ENCODE assay signal across 1 cellular context in genomic region chr7:47538846-47539311, GRCh38.
A peak's percentile ranks its signal among the peaks of the same experiment; 100 is the strongest.
TF ChIP-seq lines count a peak whose summit lies in the region.

No MANE protein-coding gene starts in this region.

TF ChIP-seq in HepG2, 621 proteins besides CTCF, POLR2A, EP300 and RAD21 (continued from another document and continues in another):
- TF ChIP-seq BHLHE40 (IDR thresholded peaks at IDR 0.05; ENCODE audit: low read length) (no peak), ZNF574 (CRISPR knock-in tag; IDR thresholded peaks at IDR 0.05) (0 out of 2 replicates have a peak, but pooled peaks have one; percentile 26), PAWR (CRISPR knock-in tag; IDR thresholded peaks at IDR 0.05; ENCODE audit: borderline replicate concordance) (no peak), MYNN (CRISPR knock-in tag; IDR thresholded peaks at IDR 0.05; ENCODE audit: low read depth) (no peak), KLF12 (CRISPR knock-in tag; IDR thresholded peaks at IDR 0.05; ENCODE audit: borderline replicate concordance) (no peak), RFX3 (CRISPR knock-in tag; IDR thresholded peaks at IDR 0.05) (no peak), ZHX1 (CRISPR knock-in tag; IDR thresholded peaks at IDR 0.05; ENCODE audit: low read depth) (no peak), ZNF619 (CRISPR knock-in tag; IDR thresholded peaks at IDR 0.05) (no peak), ZNF317 (CRISPR knock-in tag; IDR thresholded peaks at IDR 0.05) (no peak), KDM4B (CRISPR knock-in tag; IDR thresholded peaks at IDR 0.05) (0 out of 2 replicates have a peak, but pooled peaks have one; percentile 12), ZNF431 (CRISPR knock-in tag; IDR thresholded peaks at IDR 0.05; ENCODE audit: borderline replicate concordance, low read depth) (no peak), ZNF670 (CRISPR knock-in tag; IDR thresholded peaks at IDR 0.05; ENCODE audit: borderline replicate concordance) (0 out of 2 replicates have a peak, but pooled peaks have one; percentile 30), PLRG1 (conservative IDR thresholded peaks at IDR 0.05) (no peak), MTF1 (CRISPR knock-in tag; IDR thresholded peaks at IDR 0.05) (peak; percentile 33; the same call in 1 of the 2 replicates), ZNF484 (CRISPR knock-in tag; IDR thresholded peaks at IDR 0.05; ENCODE audit: borderline replicate concordance, low read depth) (no peak), SMAD3 (CRISPR knock-in tag; IDR thresholded peaks at IDR 0.05) (peak; percentile 78; the same call in 1 of the 2 replicates), ZNF101 (CRISPR knock-in tag; IDR thresholded peaks at IDR 0.05; ENCODE audit: borderline replicate concordance, low read depth) (no peak), KMT2B (CRISPR knock-in tag; IDR thresholded peaks at IDR 0.05) (no peak), NR2F6 (IDR thresholded peaks at IDR 0.05) (peak; percentile 76), NR2F6 (CRISPR knock-in tag; IDR thresholded peaks at IDR 0.05) (peak; percentile 91), ZNF512 (CRISPR knock-in tag; IDR thresholded peaks at IDR 0.05) (no peak), ZSCAN25 (CRISPR knock-in tag; IDR thresholded peaks at IDR 0.05) (no peak), ARID2 (CRISPR knock-in tag; IDR thresholded peaks at IDR 0.05; ENCODE audit: borderline replicate concordance) (no peak), PRDM10 (CRISPR knock-in tag; IDR thresholded peaks at IDR 0.05; ENCODE audit: low read depth) (no peak), ZNF253 (CRISPR knock-in tag; IDR thresholded peaks at IDR 0.05; ENCODE audit: borderline replicate concordance) (no peak), AGO2 (optimal IDR thresholded peaks at IDR 0.05; ENCODE audit: low read depth, low read length) (no peak), ZNF672 (CRISPR knock-in tag; IDR thresholded peaks at IDR 0.05) (no peak), FOXJ3 (CRISPR knock-in tag; IDR thresholded peaks at IDR 0.05; ENCODE audit: borderline replicate concordance) (peak; percentile 64; the same call in 1 of the 2 replicates), ZGPAT (CRISPR knock-in tag; IDR thresholded peaks at IDR 0.05) (peak; percentile 47), STAT6 (CRISPR knock-in tag; IDR thresholded peaks at IDR 0.05; ENCODE audit: borderline replicate concordance) (no peak), ZNF83 (CRISPR knock-in tag; IDR thresholded peaks at IDR 0.05; ENCODE audit: borderline replicate concordance) (no peak), PBX3 (CRISPR knock-in tag; IDR thresholded peaks at IDR 0.05; ENCODE audit: borderline replicate concordance) (no peak), ZMYM3 (CRISPR knock-in tag; IDR thresholded peaks at IDR 0.05) (no peak), KLF13 (CRISPR knock-in tag; IDR thresholded peaks at IDR 0.05) (no peak), ZNF512B (CRISPR knock-in tag; IDR thresholded peaks at IDR 0.05; ENCODE audit: borderline replicate concordance) (no peak), PRMT3 (CRISPR knock-in tag; IDR thresholded peaks at IDR 0.05; ENCODE audit: borderline replicate concordance, low read depth) (no peak), THAP9 (CRISPR knock-in tag; IDR thresholded peaks at IDR 0.05; ENCODE audit: borderline replicate concordance) (no peak)
